In genomic region chr12:23899434-23899833, GRCh38 we compare ENCODE assay signal across 19 cellular contexts.
"Had no signal": no experiment of that assay in that cellular context is flagged by ENCODE, and none has a peak within 500 bp of the region (broad histone marks: within the 10 kb centered on the region; RNA-seq: fewer than 3 reads in every experiment).

No MANE protein-coding gene starts in this region.

- H3K4me3 ChIP-seq: breast epithelium, dorsolateral prefrontal cortex, esophagus squamous epithelium, psoas muscle, upper lobe of right lung had no signal

- H3K4me3 Mint-ChIP-seq: activated CD8-positive, alpha-beta memory T cell treated with anti-CD3 and anti-CD28 coated beads, Interleukin-2, amount 10 ng/mL, durations not matched to agents 7 days and 5 days; activated T-cell treated with anti-CD3 and anti-CD28 coated beads, Interleukin-2, amount 50 U/mL, for 4 hours; nephron progenitor cell had no signal

- H3K27ac ChIP-seq: breast epithelium, dorsolateral prefrontal cortex, esophagus squamous epithelium, psoas muscle, upper lobe of right lung had no signal

- ATAC-seq: activated CD8-positive, alpha-beta memory T cell treated with anti-CD3 and anti-CD28 coated beads, Interleukin-2, amount 10 ng/mL, durations not matched to agents 7 days and 5 days; activated naive CD4-positive, alpha-beta T cell treated with anti-CD3 and anti-CD28 coated beads, Interleukin-2, amount 50 U/mL, for 72 hours; activated T-cell treated with anti-CD3 and anti-CD28 coated beads, Interleukin-2, amount 50 U/mL, for 4 hours; left ventricle myocardium superior; psoas muscle; sciatic nerve; upper lobe of right lung had no signal

- FAIRE-seq: endometrium had no signal

- H3K36me3 Mint-ChIP-seq: activated CD8-positive, alpha-beta memory T cell treated with anti-CD3 and anti-CD28 coated beads, Interleukin-2, amount 10 ng/mL, durations not matched to agents 7 days and 5 days; activated naive CD4-positive, alpha-beta T cell treated with anti-CD3 and anti-CD28 coated beads, Interleukin-2, amount 50 U/mL, for 72 hours had no signal

- H3K27me3 ChIP-seq: breast epithelium, dorsolateral prefrontal cortex, esophagus squamous epithelium, upper lobe of right lung had no signal

- DNase-seq: activated CD4-positive, alpha-beta T cell treated with anti-CD3 and anti-CD28 coated beads for 1 hour; activated CD4-positive, alpha-beta T cell treated with anti-CD3 and anti-CD28 coated beads, Interleukin-2, amount 50 U/mL, for 48 hours; activated CD8-positive, alpha-beta memory T cell treated with anti-CD3 and anti-CD28 coated beads, Interleukin-2, amount 10 ng/mL, durations not matched to agents 7 days and 5 days; activated effector memory CD4-positive, alpha-beta T cell treated with anti-CD3 and anti-CD28 coated beads, Interleukin-2, amount 50 U/mL, for 16 hours; activated T-cell treated with anti-CD3 and anti-CD28 coated beads, Interleukin-2, amount 50 U/mL, for 4 hours; amygdala; dorsolateral prefrontal cortex; esophagus squamous epithelium; left ventricle myocardium superior; nephron progenitor cell; psoas muscle; stimulated activated CD4-positive, alpha-beta T cell treated with anti-CD3 and anti-CD28 coated beads, Interleukin-12 subunit alpha, Interleukin-12 subunit beta, amount 100 ng/mL, for 4 hours; stimulated activated naive CD4-positive, alpha-beta T cell treated with Interleukin-2 at 50 U/mL for 16 hours; T-helper 9 cell; upper lobe of right lung had no signal

- H3K9me3 ChIP-seq: esophagus squamous epithelium, psoas muscle, upper lobe of right lung had no signal

- H3K27ac Mint-ChIP-seq: activated CD8-positive, alpha-beta memory T cell treated with anti-CD3 and anti-CD28 coated beads, Interleukin-2, amount 10 ng/mL, durations not matched to agents 7 days and 5 days; activated naive CD4-positive, alpha-beta T cell treated with anti-CD3 and anti-CD28 coated beads, Interleukin-2, amount 50 U/mL, for 72 hours; nephron progenitor cell had no signal

- H3K4me1 Mint-ChIP-seq: activated CD8-positive, alpha-beta memory T cell treated with anti-CD3 and anti-CD28 coated beads, Interleukin-2, amount 10 ng/mL, durations not matched to agents 7 days and 5 days had no signal

- H3K27me3 Mint-ChIP-seq: activated CD8-positive, alpha-beta memory T cell treated with anti-CD3 and anti-CD28 coated beads, Interleukin-2, amount 10 ng/mL, durations not matched to agents 7 days and 5 days had no signal

- H3K4me1 ChIP-seq: breast epithelium, esophagus squamous epithelium, psoas muscle, upper lobe of right lung had no signal

- H3K36me3 ChIP-seq: breast epithelium, esophagus squamous epithelium, upper lobe of right lung had no signal
